8 cellular contexts compared by ENCODE assay signal in the genomic region with DNA sequence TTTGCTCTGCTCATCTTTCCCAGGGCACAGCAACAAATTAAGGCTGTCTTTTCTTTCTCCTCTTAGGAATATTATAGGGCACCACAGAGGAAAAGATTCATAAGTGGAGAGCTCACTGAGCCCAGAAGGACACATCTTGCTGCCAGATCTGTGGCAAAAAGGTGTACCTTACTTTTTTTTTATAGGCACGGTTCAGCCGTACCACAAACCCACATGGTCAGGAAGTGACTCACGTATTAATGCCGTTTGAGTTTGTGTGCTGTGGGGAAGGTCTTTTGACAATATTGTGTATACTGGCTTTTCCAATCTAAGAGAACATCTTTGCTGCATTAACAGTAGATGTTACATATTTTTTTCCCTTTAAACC. TPM values are rescaled to one million over a fixed set of nuclear protein-coding genes. Genes with fewer than 3 reads are reported as not detected.
DNase-seq lines count a peak whose midpoint lies in the region; TF ChIP-seq lines count a peak whose summit lies in the region.

No MANE protein-coding gene starts in this region.

- H3K4me1 ChIP-seq in esophagus squamous epithelium = peaks cover 0 to 28% (median 11%) of the 10 kb centered on the region in 3 donors
- peaks cover 9 to 18% of the 10 kb centered on the region in 2 donors for H3K4me1 ChIP-seq in adrenal gland (replicated peaks in 1 of 2)

- DNase-seq in NCI-H1417 (lab: John Stamatoyannopoulos, UW) (peak in 2 of 3 experiments; percentile 16 to 28), NCI-H1417 treated with DMSO at 0.1 percent for 48 hours (lab: John Stamatoyannopoulos, UW) (no peak), H4 (ENCODE audit: low spot score) (peak; percentile 87), LHCN-M2 (ENCODE audit: low read depth) (peak; percentile 68), esophagus squamous epithelium (lab: John Stamatoyannopoulos, UW) (no peak), adrenal gland (no peak)
- peak; percentile 43 for DNase-seq in activated CD4-positive, alpha-beta T cell treated with anti-CD3 and anti-CD28 coated beads for 48 hours
- DNase-seq in stimulated activated CD8-positive, alpha-beta memory T cell treated with anti-CD3 and anti-CD28 coated beads, Interleukin-7, amount 100 ng/mL, for 4 hours (ENCODE audit: low read depth in 2 of 2) = peak; percentile 40 to 50

- H3K27me3 ChIP-seq in esophagus squamous epithelium (no peaks in the 10 kb centered on the region), adrenal gland (no peaks in the 10 kb centered on the region)

- no peaks in the 10 kb centered on the region for H3K9me3 ChIP-seq in esophagus squamous epithelium
- H3K9me3 ChIP-seq in adrenal gland (replicated peaks in 1 of 3) = no peaks in the 10 kb centered on the region

- intact Hi-C loops in esophagus squamous epithelium (cut with DNase I) (no loop called here), adrenal gland (cut with DNase I) (no loop called here)

- TF ChIP-seq CTCF in esophagus squamous epithelium (IDR thresholded peaks at IDR 0.05) (no peak), adrenal gland (IDR thresholded peaks at IDR 0.05) (no peak)

- H3K4me3 ChIP-seq in esophagus squamous epithelium = peak overlapping the region in 1 of 4 donors; percentile 0
- H3K4me3 ChIP-seq in adrenal gland = no peak overlapping the region

- H3K36me3 ChIP-seq in esophagus squamous epithelium = no peaks in the 10 kb centered on the region
- H3K36me3 ChIP-seq in adrenal gland (replicated peaks in 1 of 2) = no peaks in the 10 kb centered on the region

- H3K27ac ChIP-seq in esophagus squamous epithelium = peak overlapping the region; percentile 15 to 62 (median 38)
- H3K27ac ChIP-seq in adrenal gland = peak overlapping the region in 1 of 5 donors; percentile 49

- TF ChIP-seq POLR2A in esophagus squamous epithelium (IDR thresholded peaks at IDR 0.05) (no peak), adrenal gland (IDR thresholded peaks at IDR 0.05) (no peak)

- 12 to 17% methylated on average over 4 of the region's 4 CpGs for WGBS in esophagus squamous epithelium, 2 donors
- WGBS in adrenal gland, 4 donors = 9 to 29% (median 13%) methylated on average over 4 of the region's 4 CpGs

RNA-seq across cellular contexts. Expression of gene PAQR8, which starts 28.4 kb away (rescaled TPM):
- total RNA-seq in H4 (2014; rRNA removed; shearing (Covaris generic)) = 3.8 and 4.5 TPM in 2 replicates
- total RNA-seq in LHCN-M2 (2014; rRNA removed) (7.2 and 9.2 TPM in 2 replicates), esophagus squamous epithelium (10 to 100 TPM in 3 of 4 donors, 1 to 10 TPM in 1; 1.7 to 22.5 (median 11.5) TPM), adrenal gland (10 to 100 TPM in 3 of 8 donors, 1 to 10 TPM in 5; 2.3 to 17.1 (median 9.2) TPM)
- 2.2 TPM for polyA plus RNA-seq in LHCN-M2 (2012)
- 1 to 10 TPM; 2.3 to 5.1 (median 2.9) TPM for polyA plus RNA-seq in adrenal gland

RNA-seq across cellular contexts. Expression of gene EFHC1, which starts 29.8 kb away (rescaled TPM):
- 24.7 and 35.9 TPM in 2 replicates for total RNA-seq in H4 (2014; rRNA removed; shearing (Covaris generic))
- 31.8 and 41.9 TPM in 2 replicates for total RNA-seq in LHCN-M2 (2014; rRNA removed)
- polyA plus RNA-seq in LHCN-M2 (2012) = 15.5 TPM
- total RNA-seq in esophagus squamous epithelium = 10 to 100 TPM in 2 of 4 donors, 1 to 10 TPM in 2; 4.0 to 17.5 (median 9.9) TPM
- 10 to 100 TPM in 5 of 8 donors, 1 to 10 TPM in 3; 4.0 to 43.3 (median 14.0) TPM for total RNA-seq in adrenal gland
- 10 to 100 TPM; 12.7 to 41.7 (median 38.9) TPM for polyA plus RNA-seq in adrenal gland

Comparison
In these comparisons a context has a peak if more than half of its experiments do, and no peak if none do; other contexts are left out.
1. DNase-seq: peak in NCI-H1417 (2 of 3), H4 (single experiment), LHCN-M2 (single experiment), activated CD4-positive, alpha-beta T cell treated with anti-CD3 and anti-CD28 coated beads for 48 hours (single experiment) and stimulated activated CD8-positive, alpha-beta memory T cell treated with anti-CD3 and anti-CD28 coated beads, Interleukin-7, amount 100 ng/mL, for 4 hours (2 of 2); none in NCI-H1417 treated with DMSO at 0.1 percent for 48 hours (single experiment), esophagus squamous epithelium (single experiment) and adrenal gland (0 of 7).